Comparison of ENCODE assay signal across 1 cellular context in the genomic region with DNA sequence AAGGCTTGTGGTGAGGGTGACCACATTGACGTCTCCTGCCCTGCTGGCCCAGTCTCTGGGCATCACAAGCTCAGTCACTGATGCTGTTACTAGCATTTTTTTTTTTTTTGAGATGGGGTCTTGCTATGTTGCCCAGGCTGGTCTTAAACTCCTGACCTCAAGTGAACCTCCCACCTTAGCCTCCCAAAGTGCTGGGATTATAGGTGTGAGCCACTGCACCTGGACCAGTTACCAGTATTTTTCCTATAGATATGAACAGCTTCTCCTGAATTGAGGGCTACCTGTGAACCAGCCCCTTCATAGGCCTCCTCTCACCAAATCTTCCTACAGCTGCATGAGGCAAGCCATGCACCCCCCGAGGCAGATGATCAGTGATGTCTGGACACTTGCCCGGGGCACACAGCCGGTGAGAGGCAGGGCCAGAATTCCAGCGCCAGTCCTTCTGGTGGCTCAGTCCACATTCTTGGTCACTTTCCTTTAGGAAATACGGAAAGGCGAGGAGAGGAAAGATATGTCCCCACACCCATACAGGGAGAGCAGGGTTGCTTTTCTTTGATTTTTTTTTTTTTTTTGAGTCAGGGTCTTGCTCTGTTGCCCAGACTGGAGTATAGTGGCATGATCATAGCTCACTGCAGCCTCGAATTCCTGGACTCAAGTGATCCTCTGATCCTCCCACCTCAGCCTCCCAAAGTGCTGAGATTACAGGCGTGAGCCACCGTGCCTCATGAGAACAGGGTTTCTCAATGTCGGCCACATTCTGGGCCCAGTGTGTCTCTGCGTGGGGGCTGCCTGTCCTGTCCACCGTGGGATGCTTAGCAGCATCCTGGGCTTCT.
TF ChIP-seq lines count a peak whose summit lies in the region.

No MANE protein-coding gene starts in this region.

TF ChIP-seq in IMR-90, 13 proteins besides CTCF, POLR2A, EP300 and RAD21 (continued from another document):
- TF ChIP-seq FOS (IDR thresholded peaks at IDR 0.05; ENCODE audit: low read depth, low read length) (no peak), RFX5 (IDR thresholded peaks at IDR 0.05; ENCODE audit: low read depth, low read length) (no peak), CEBPB (IDR thresholded peaks at IDR 0.05; ENCODE audit: low read depth, low read length) (no peak), ELK1 (IDR thresholded peaks at IDR 0.05; ENCODE audit: borderline replicate concordance, low read depth, low read length) (no peak), CHD1 (IDR thresholded peaks at IDR 0.05; ENCODE audit: low read depth, low read length) (no peak), MAZ (IDR thresholded peaks at IDR 0.05; ENCODE audit: borderline replicate concordance, low read depth, low read length) (no peak), RCOR1 (IDR thresholded peaks at IDR 0.05; ENCODE audit: insufficient replicate concordance, low read length) (no peak), NFE2L2 (IDR thresholded peaks at IDR 0.05; ENCODE audit: low read depth, low read length) (no peak), BHLHE40 (IDR thresholded peaks at IDR 0.05; ENCODE audit: low read depth, low read length) (no peak), MAFK (IDR thresholded peaks at IDR 0.05; ENCODE audit: low read depth, low read length) (no peak)
- TF ChIP-seq, protein P1, sequence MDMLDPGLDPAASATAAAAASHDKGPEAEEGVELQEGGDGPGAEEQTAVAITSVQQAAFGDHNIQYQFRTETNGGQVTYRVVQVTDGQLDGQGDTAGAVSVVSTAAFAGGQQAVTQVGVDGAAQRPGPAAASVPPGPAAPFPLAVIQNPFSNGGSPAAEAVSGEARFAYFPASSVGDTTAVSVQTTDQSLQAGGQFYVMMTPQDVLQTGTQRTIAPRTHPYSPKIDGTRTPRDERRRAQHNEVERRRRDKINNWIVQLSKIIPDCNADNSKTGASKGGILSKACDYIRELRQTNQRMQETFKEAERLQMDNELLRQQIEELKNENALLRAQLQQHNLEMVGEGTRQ (IDR thresholded peaks at IDR 0.05; ENCODE audit: low read depth, low read length): no peak
